Comparison of ENCODE assay signal across 25 cellular contexts in genomic region chr3:178823140-178823539, GRCh38.
A peak's percentile ranks its signal among the peaks of the same experiment; 100 is the strongest.
DNase-seq lines count a peak whose midpoint lies in the region; ATAC-seq and TF ChIP-seq lines count a peak whose summit lies in the region.
"Had no signal": no experiment of that assay in that cellular context is flagged by ENCODE, and none has a peak within 500 bp of the region (broad histone marks: within the 10 kb centered on the region; RNA-seq: fewer than 3 reads in every experiment).

No MANE protein-coding gene starts in this region.

- no peak for TF ChIP-seq POLR2A in spleen (IDR thresholded peaks at IDR 0.05)

- no peaks in the 10 kb centered on the region for H3K36me3 Mint-ChIP-seq in activated CD4-positive, alpha-beta T cell treated with anti-CD3 and anti-CD28 coated beads for 36 hours (ENCODE audit: low read depth)
- H3K36me3 Mint-ChIP-seq: activated naive CD4-positive, alpha-beta T cell treated with anti-CD3 and anti-CD28 coated beads, Interleukin-2, amount 50 U/mL, for 72 hours; CD14-positive monocyte; memory B cell; natural killer cell treated with Interleukin-12 subunit alpha and Interleukin-12 subunit beta and Interleukin-15 and Interleukin-18, amount 100 ng/mL, for 72 hours had no signal

- no peak for ATAC-seq in activated CD4-positive, alpha-beta T cell treated with anti-CD3 and anti-CD28 coated beads for 36 hours
- ATAC-seq: activated naive CD4-positive, alpha-beta T cell treated with anti-CD3 and anti-CD28 coated beads, Interleukin-2, amount 50 U/mL, for 72 hours; activated T-helper 17 cell treated with anti-CD3 and anti-CD28 coated beads, Interleukin-2, amount 50 U/mL, for 72 hours; GM23338; natural killer cell treated with Interleukin-12 subunit alpha and Interleukin-12 subunit beta and Interleukin-15 and Interleukin-18, amount 100 ng/mL, for 72 hours; stimulated activated naive CD8-positive, alpha-beta T cell treated with anti-CD3 and anti-CD28 coated beads, Interleukin-15, Interleukin-2, amounts not matched to agents 100 U/mL and 50 U/mL, for 24 hours; upper lobe of right lung had no signal

- intact Hi-C loops in spleen (cut with DNase I; ENCODE audit: low total_unique reads) = no loop called here
- intact Hi-C loops in activated CD4-positive, alpha-beta T cell treated with anti-CD3 and anti-CD28 coated beads for 36 hours (cut with DNase I, micrococcal nuclease) = no loop called here

- H3K27me3 ChIP-seq in mesendoderm (ENCODE audit: insufficient read depth, low read length, poor library complexity) = no peaks in the 10 kb centered on the region
- no peaks in the 10 kb centered on the region for H3K27me3 ChIP-seq in spleen (replicated peaks in 1 of 7)
- H3K27me3 ChIP-seq: upper lobe of right lung had no signal

- H3K4me2 ChIP-seq in mesendoderm (ENCODE audit: low read length) = no peak overlapping the region
- H3K4me2 ChIP-seq: GM23338 had no signal

- H3K4me3 Mint-ChIP-seq in activated CD4-positive, alpha-beta T cell treated with anti-CD3 and anti-CD28 coated beads for 36 hours = no peak overlapping the region
- H3K4me3 Mint-ChIP-seq: activated CD4-positive, alpha-beta T cell treated with anti-CD3 and anti-CD28 coated beads, Interleukin-2, amount 10 ng/mL, durations not matched to agents 7 days and 5 days; activated T-helper 17 cell treated with anti-CD3 and anti-CD28 coated beads, Interleukin-2, amount 50 U/mL, for 72 hours; CD14-positive monocyte; GM23338; memory B cell; natural killer cell treated with Interleukin-12 subunit alpha and Interleukin-12 subunit beta and Interleukin-15 and Interleukin-18, amount 100 ng/mL, for 72 hours had no signal

- H3K9me3 ChIP-seq in spleen = no peaks in the 10 kb centered on the region
- H3K9me3 ChIP-seq: upper lobe of right lung had no signal

- no peak overlapping the region for H4K5ac ChIP-seq in mesendoderm (ENCODE audit: low read length)

- H2BK120ac ChIP-seq in mesendoderm (ENCODE audit: low read depth, low read length) = no peak overlapping the region

- H3K79me1 ChIP-seq in mesendoderm (ENCODE audit: low read length) = no peaks in the 10 kb centered on the region

- H3K4me3 ChIP-seq in mesendoderm (ENCODE audit: low read length) = no peak overlapping the region
- no peak overlapping the region for H3K4me3 ChIP-seq in spleen
- H3K4me3 ChIP-seq: GM23338, SK-N-MC, upper lobe of right lung had no signal

- no peaks in the 10 kb centered on the region for H3K4me1 ChIP-seq in mesendoderm (ENCODE audit: control insufficient read depth, low read depth, low read length)
- no peaks in the 10 kb centered on the region for H3K4me1 ChIP-seq in spleen
- H3K4me1 ChIP-seq: upper lobe of right lung had no signal

- H3K56ac ChIP-seq in mesendoderm (ENCODE audit: low read length) = no peak overlapping the region

- CTCF ChIA-PET in activated CD4-positive, alpha-beta T cell treated with anti-CD3 and anti-CD28 coated beads for 36 hours (lab: Charles Lee) = interaction anchor here (0.6 kb wide), 1 partner anchor 1247 kb away, joined by 3 read pairs; no protein-coding TSS in a partner anchor

- POLR2A ChIA-PET in activated CD4-positive, alpha-beta T cell treated with anti-CD3 and anti-CD28 coated beads for 36 hours (lab: Charles Lee) = no interaction called here

- no CpG with 5 or more reads among the region's 1 CpG for WGBS in mesendoderm (ENCODE audit: extremely low coverage, insufficient coverage, low lambda C conversion rate)
- WGBS in spleen, 5 donors = 48 to 82% (median 76%) methylated on average over 1 of the region's 1 CpG

- H2BK15ac ChIP-seq in mesendoderm (replicated peaks; ENCODE audit: low read depth) = no peak overlapping the region

- H3K27ac Mint-ChIP-seq in activated CD4-positive, alpha-beta T cell treated with anti-CD3 and anti-CD28 coated beads for 36 hours = no peak overlapping the region
- H3K27ac Mint-ChIP-seq: activated CD4-positive, alpha-beta T cell treated with anti-CD3 and anti-CD28 coated beads, Interleukin-2, amount 10 ng/mL, durations not matched to agents 7 days and 5 days; activated naive CD4-positive, alpha-beta T cell treated with anti-CD3 and anti-CD28 coated beads, Interleukin-2, amount 50 U/mL, for 72 hours; activated T-helper 17 cell treated with anti-CD3 and anti-CD28 coated beads, Interleukin-2, amount 50 U/mL, for 72 hours; CD14-positive monocyte; memory B cell; natural killer cell treated with Interleukin-12 subunit alpha and Interleukin-12 subunit beta and Interleukin-15 and Interleukin-18, amount 100 ng/mL, for 72 hours; progenitor cell of endocrine pancreas had no signal

- H3K27ac ChIP-seq in mesendoderm (ENCODE audit: low read depth, low read length) (no peak overlapping the region), spleen (peak overlapping the region in 5 of 8 donors; percentile 5 to 61 (median 24))
- H3K27ac ChIP-seq: epithelial cell of prostate, SK-N-MC, upper lobe of right lung, VCaP had no signal

- H4K8ac ChIP-seq in mesendoderm (ENCODE audit: low read depth, low read length) = no peak overlapping the region

- no peak overlapping the region for H3K18ac ChIP-seq in mesendoderm (ENCODE audit: low read length)

- no peak overlapping the region for H2AK5ac ChIP-seq in mesendoderm (ENCODE audit: low read length)

- no peak overlapping the region for H3K4ac ChIP-seq in mesendoderm (ENCODE audit: low read depth, low read length)

- H2BK5ac ChIP-seq in mesendoderm (ENCODE audit: low read length) = no peak overlapping the region

- no peaks in the 10 kb centered on the region for H3K79me2 ChIP-seq in mesendoderm (ENCODE audit: control insufficient read depth, insufficient read depth, low read length)

- no peak for TF ChIP-seq CTCF in spleen (IDR thresholded peaks at IDR 0.05 in 8 of 11, conservative IDR thresholded peaks at IDR 0.05 in 3 of 11)

- H3K9ac ChIP-seq in mesendoderm (ENCODE audit: low read length) = no peak overlapping the region

- peak; percentile 2 for DNase-seq in HCEC 1CT
- DNase-seq in foreskin melanocyte = peak; percentile 6
- peak; percentile 18 for DNase-seq in mesendoderm
- DNase-seq in spleen = no peak
- no peak for DNase-seq in activated CD4-positive, alpha-beta T cell treated with anti-CD3 and anti-CD28 coated beads for 36 hours
- no peak for DNase-seq in hypothalamus (lab: John Stamatoyannopoulos, UW)
- DNase-seq in COR-L47 (lab: John Stamatoyannopoulos, UW) = no peak
- DNase-seq in SKM-1 treated with dmso at 0.1 percent for 144 hours (lab: John Stamatoyannopoulos, UW; ENCODE audit: unreplicated experiment) = no peak
- DNase-seq: activated CD4-positive, alpha-beta T cell treated with anti-CD3 and anti-CD28 coated beads, Interleukin-2, amount 10 ng/mL, durations not matched to agents 7 days and 5 days; NCI-H1092; NCI-H2029; NCI-H446 treated with DMSO at 0.1 percent for 48 hours; stimulated activated CD4-positive, alpha-beta T cell treated with anti-CD3 and anti-CD28 coated beads, Interleukin-4, amount 100 ng/mL, for 4 hours; stimulated activated naive CD8-positive, alpha-beta T cell treated with anti-CD3 and anti-CD28 coated beads, Interleukin-15, Interleukin-2, amounts not matched to agents 100 U/mL and 50 U/mL, for 24 hours; upper lobe of right lung had no signal

- no peaks in the 10 kb centered on the region for H3K9me3 Mint-ChIP-seq in activated CD4-positive, alpha-beta T cell treated with anti-CD3 and anti-CD28 coated beads for 36 hours (ENCODE audit: low read depth)
- H3K9me3 Mint-ChIP-seq: activated CD4-positive, alpha-beta T cell treated with anti-CD3 and anti-CD28 coated beads, Interleukin-2, amount 10 ng/mL, durations not matched to agents 7 days and 5 days; activated naive CD4-positive, alpha-beta T cell treated with anti-CD3 and anti-CD28 coated beads, Interleukin-2, amount 50 U/mL, for 72 hours; activated T-helper 17 cell treated with anti-CD3 and anti-CD28 coated beads, Interleukin-2, amount 50 U/mL, for 72 hours; GM23338; memory B cell had no signal

- H3K27me3 Mint-ChIP-seq in activated CD4-positive, alpha-beta T cell treated with anti-CD3 and anti-CD28 coated beads for 36 hours = peaks cover 5% of the 10 kb centered on the region
- H3K27me3 Mint-ChIP-seq: activated CD4-positive, alpha-beta T cell treated with anti-CD3 and anti-CD28 coated beads, Interleukin-2, amount 10 ng/mL, durations not matched to agents 7 days and 5 days; natural killer cell treated with Interleukin-12 subunit alpha and Interleukin-12 subunit beta and Interleukin-15 and Interleukin-18, amount 100 ng/mL, for 72 hours; progenitor cell of endocrine pancreas had no signal

- no peaks in the 10 kb centered on the region for H3K36me3 ChIP-seq in mesendoderm (ENCODE audit: control insufficient read depth, insufficient read depth, low read length)
- no peaks in the 10 kb centered on the region for H3K36me3 ChIP-seq in spleen
- H3K36me3 ChIP-seq: upper lobe of right lung had no signal

- H3K4me1 Mint-ChIP-seq in activated CD4-positive, alpha-beta T cell treated with anti-CD3 and anti-CD28 coated beads for 36 hours = no peaks in the 10 kb centered on the region
- H3K4me1 Mint-ChIP-seq: activated T-helper 17 cell treated with anti-CD3 and anti-CD28 coated beads, Interleukin-2, amount 50 U/mL, for 72 hours; CD14-positive monocyte; memory B cell had no signal

- no peak overlapping the region for H3K23ac ChIP-seq in mesendoderm (ENCODE audit: low read length)

Comparison
In these comparisons a context has a peak if more than half of its experiments do, and no peak if none do; other contexts are left out.
1. DNase-seq: peak in HCEC 1CT (single experiment), foreskin melanocyte (single experiment) and mesendoderm (single experiment); none in spleen (single experiment), activated CD4-positive, alpha-beta T cell treated with anti-CD3 and anti-CD28 coated beads for 36 hours (single experiment), hypothalamus (0 of 51), COR-L47 (single experiment) and SKM-1 treated with dmso at 0.1 percent for 144 hours (single experiment).